In the genomic region with DNA sequence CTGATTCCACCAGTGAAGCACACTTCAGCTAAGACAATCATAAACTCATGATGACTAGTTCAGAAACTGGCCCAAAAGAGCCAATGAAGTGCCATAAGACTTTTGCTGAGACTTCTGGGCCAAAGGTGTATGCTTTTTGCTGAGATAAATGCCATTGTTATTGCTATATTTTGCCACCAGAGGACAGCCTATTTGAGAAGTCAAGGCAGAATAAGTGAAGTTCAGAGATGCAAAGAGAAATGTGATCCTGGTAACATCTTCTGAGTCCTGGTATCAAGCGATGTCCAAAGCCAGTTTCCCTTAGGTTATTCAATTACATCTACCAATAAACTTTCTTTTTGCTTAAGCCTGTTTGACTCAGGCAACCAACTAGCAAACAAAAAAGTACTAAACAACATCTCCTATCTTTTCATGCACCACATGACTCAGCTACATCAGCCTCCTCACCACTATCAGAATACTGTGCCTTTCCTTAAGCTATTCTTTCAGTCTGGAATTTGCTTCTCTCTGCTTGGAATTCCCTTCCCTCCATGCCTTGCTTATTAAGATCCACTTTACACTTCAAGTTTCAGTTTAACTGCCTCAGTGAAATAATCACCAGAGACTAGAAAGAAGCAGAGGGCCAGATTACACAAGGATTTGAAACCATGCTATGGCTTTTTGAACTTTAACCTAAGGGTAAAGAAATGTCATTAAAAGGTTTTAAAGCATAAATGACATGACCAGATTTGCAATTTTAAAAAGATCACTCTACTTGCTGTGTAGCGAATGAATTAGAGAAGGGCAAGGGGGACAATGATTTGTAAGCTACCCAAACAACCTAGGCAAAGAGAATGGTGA, we compare ENCODE assay signal across 8 cellular contexts. TPM values are rescaled to one million over a fixed set of nuclear protein-coding genes. Genes with fewer than 3 reads are reported as not detected.
A peak's percentile ranks its signal among the peaks of the same experiment; 100 is the strongest.
DNase-seq lines count a peak whose midpoint lies in the region; ATAC-seq and TF ChIP-seq lines count a peak whose summit lies in the region.

No MANE protein-coding gene starts in this region.

- no peaks in the 10 kb centered on the region for H3K27me3 ChIP-seq in left ventricle myocardium inferior (ENCODE audit: low read depth)
- H3K27me3 ChIP-seq in PC-9 (ENCODE audit: insufficient read depth, low read depth): no peaks in the 10 kb centered on the region

- no peaks in the 10 kb centered on the region for H3K36me3 ChIP-seq in left ventricle myocardium inferior
- H3K36me3 ChIP-seq in PC-9 (ENCODE audit: low read depth): no peaks in the 10 kb centered on the region

- peaks cover 8% of the 10 kb centered on the region for H3K9me3 ChIP-seq in left ventricle myocardium inferior (replicated peaks)
- H3K9me3 ChIP-seq in PC-9 (ENCODE audit: insufficient read depth, low read depth): 0 out of 2 replicates have a peak, but pooled peaks cover 5% of the 10 kb centered on the region

- DNase-seq in left ventricle myocardium inferior (no peak), left ventricle myocardium superior (no peak), PC-9 (peak in 1 of 2 experiments; percentile 52), foreskin melanocyte (peak; percentile 26), middle frontal gyrus (ENCODE audit: extremely low spot score, low spot score) (no peak)

- H3K4me1 ChIP-seq in left ventricle myocardium inferior: peaks cover 27% of the 10 kb centered on the region
- H3K4me1 ChIP-seq in PC-9 (replicated peaks; ENCODE audit: insufficient read depth): peaks cover 6% of the 10 kb centered on the region; the same call in 1 of the 2 replicates

- CTCF ChIA-PET in PC-9 (lab: Charles Lee): no interaction called here

- TF ChIP-seq CTCF in left ventricle myocardium inferior (IDR thresholded peaks at IDR 0.05; ENCODE audit: borderline replicate concordance): peak; percentile 44
- TF ChIP-seq CTCF in PC-9 (conservative IDR thresholded peaks at IDR 0.05): peak; percentile 62

- H2AFZ ChIP-seq in PC-9: no peak overlapping the region

- peaks cover 9% of the 10 kb centered on the region; the same call in 1 of the 2 replicates for H3K79me2 ChIP-seq in PC-9 (ENCODE audit: low read depth)

- H3F3A ChIP-seq in PC-9 (ENCODE audit: insufficient read depth, low read depth): no peaks in the 10 kb centered on the region

- H3K27ac ChIP-seq in left ventricle myocardium inferior (replicated peaks) (no peak overlapping the region), PC-9 (no peak overlapping the region)

- peaks cover 4% of the 10 kb centered on the region; the same call in 1 of the 2 replicates for H4K20me1 ChIP-seq in PC-9 (ENCODE audit: insufficient read depth)

- POLR2A ChIA-PET in PC-9 (lab: Charles Lee; ENCODE audit: unreplicated experiment): interaction anchor here (0.5 to 0.7 kb wide), 2 partner anchors 237 to 476 kb away, joined by 5 to 6 read pairs; no protein-coding TSS in a partner anchor

- ATAC-seq in left ventricle myocardium superior: no peak
- ATAC-seq in HG03159 (IDR thresholded peaks at IDR 0.05; ENCODE audit: unreplicated experiment): no peak
- ATAC-seq in HG02973 (IDR thresholded peaks at IDR 0.05; ENCODE audit: unreplicated experiment): no peak
- no peak for ATAC-seq in HG03108 (IDR thresholded peaks at IDR 0.05; ENCODE audit: unreplicated experiment)

- no TSS peak for BruUV-seq in PC-9 (replicated peaks; lab: Mats Ljungman, UMichigan)

- no peaks in the 10 kb centered on the region for H3K9me2 ChIP-seq in PC-9 (ENCODE audit: insufficient read depth)

- intact Hi-C loops in left ventricle myocardium inferior (cut with micrococcal nuclease) (no loop called here), left ventricle myocardium superior (cut with micrococcal nuclease) (no loop called here), PC-9 (cut with micrococcal nuclease; ENCODE audit: unreplicated experiment) (no loop called here)

- no peak overlapping the region for H3K4me2 ChIP-seq in PC-9

- H3K4me3 ChIP-seq in left ventricle myocardium inferior (no peak overlapping the region), PC-9 (no peak overlapping the region)

RNA-seq across cellular contexts. Expression of a gene that starts 14.0 kb away (rescaled TPM):
- total RNA-seq in left ventricle myocardium inferior: 10.0 TPM
- total RNA-seq in left ventricle myocardium superior: 9.3 TPM
- 15.7 and 18.1 TPM in 2 replicates for total RNA-seq in PC-9 (2021)
